ENCODE assay signal across 11 cellular contexts in the genomic region with DNA sequence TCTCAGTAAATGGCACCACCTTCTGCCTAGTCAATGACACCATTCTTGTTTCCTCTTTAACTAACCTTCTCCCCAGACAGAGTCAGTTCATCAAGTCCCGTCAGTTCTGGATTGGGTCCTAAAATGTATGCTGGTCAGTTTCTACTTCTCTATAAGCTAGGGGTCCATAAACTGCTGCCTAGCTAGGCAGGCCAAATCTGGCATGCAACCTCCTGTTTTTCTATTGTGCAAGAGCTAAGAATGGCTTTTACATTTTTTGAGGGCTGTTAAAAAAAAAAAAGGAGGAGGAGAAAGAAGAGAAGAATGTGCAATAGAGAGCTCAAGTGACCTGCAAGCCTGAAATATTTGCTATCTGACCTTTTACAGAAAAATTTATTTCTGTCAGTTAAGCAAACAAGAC. TPM values are rescaled to one million over a fixed set of nuclear protein-coding genes. Genes with fewer than 3 reads are reported as not detected.
DNase-seq lines count a peak whose midpoint lies in the region; ATAC-seq, FAIRE-seq and TF ChIP-seq lines count a peak whose summit lies in the region.
"Had no signal": no experiment of that assay in that cellular context is flagged by ENCODE, and none has a peak within 500 bp of the region (broad histone marks: within the 10 kb centered on the region; RNA-seq: fewer than 3 reads in every experiment).

No MANE protein-coding gene starts in this region.

- POLR2A ChIA-PET in CD8-positive, alpha-beta T cell (lab: Charles Lee) = no interaction called here

- no peak overlapping the region for H3K4me3 Mint-ChIP-seq in CD8-positive, alpha-beta T cell
- H3K4me3 Mint-ChIP-seq: T-helper 1 cell treated with Interleukin-12 subunit alpha and Interleukin-12 subunit beta and Interleukin-4 antibody, amounts not matched to agents 30 μg/mL and 1 μg/mL, for 36 hours had no signal

- CTCF ChIA-PET in CD8-positive, alpha-beta T cell (lab: Charles Lee) = interaction anchor here (0.7 to 1.5 kb wide), 2 partner anchors 99 to 113 kb away, joined by 3 to 4 read pairs; no protein-coding TSS in a partner anchor

- TF ChIP-seq POLR2A in transverse colon (IDR thresholded peaks at IDR 0.05) = no peak

- no peaks in the 10 kb centered on the region for H3K9me3 Mint-ChIP-seq in CD8-positive, alpha-beta T cell
- H3K9me3 Mint-ChIP-seq: T-helper 1 cell treated with Interleukin-12 subunit alpha and Interleukin-12 subunit beta and Interleukin-4 antibody, amounts not matched to agents 30 μg/mL and 1 μg/mL, for 36 hours had no signal

- no peaks in the 10 kb centered on the region for H3K27me3 Mint-ChIP-seq in CD8-positive, alpha-beta T cell (ENCODE audit: low read depth)

- H3K36me3 Mint-ChIP-seq in CD8-positive, alpha-beta T cell = no peaks in the 10 kb centered on the region

- H3K4me1 ChIP-seq in transverse colon = peaks cover 0 to 30% (median 13%) of the 10 kb centered on the region in 4 donors
- no peaks in the 10 kb centered on the region for H3K4me1 ChIP-seq in CD8-positive, alpha-beta T cell (ENCODE audit: insufficient read depth, low read length)

- WGBS in transverse colon (ENCODE audit: low coverage in 1 of 2), 2 donors = 40 to 74% methylated on average over 1 of the region's 1 CpG

- H3K27me3 ChIP-seq in brain microvascular endothelial cell (replicated peaks) (no peaks in the 10 kb centered on the region), transverse colon (no peaks in the 10 kb centered on the region)
- no peaks in the 10 kb centered on the region for H3K27me3 ChIP-seq in CD8-positive, alpha-beta T cell (ENCODE audit: insufficient read depth, low read length)

- DNase-seq in HTR-8/SVneo (ENCODE audit: insufficient read length, low spot score) = peak; percentile 80
- DNase-seq in brain microvascular endothelial cell = peak; percentile 35
- peak; percentile 33 for DNase-seq in kidney glomerular epithelial cell (lab: John Stamatoyannopoulos, UW)
- no peak for DNase-seq in transverse colon
- no peak for DNase-seq in CD8-positive, alpha-beta T cell
- no peak for DNase-seq in NCI-H2227 treated with DMSO at 0.1 percent for 48 hours (lab: John Stamatoyannopoulos, UW)
- DNase-seq: NCI-H2081; stimulated activated CD4-positive, alpha-beta T cell treated with anti-CD3 and anti-CD28 coated beads, Interleukin-4, amount 100 ng/mL, for 24 hours had no signal

- TF ChIP-seq EP300 in transverse colon (IDR thresholded peaks at IDR 0.05; ENCODE audit: low read depth) = no peak

- H3K27ac ChIP-seq in brain microvascular endothelial cell (no peak overlapping the region), transverse colon (peak overlapping the region; percentile 61 to 80 (median 69))
- H3K27ac ChIP-seq in CD8-positive, alpha-beta T cell (ENCODE audit: low read depth, low read length) = no peak overlapping the region

- in situ Hi-C loops in brain microvascular endothelial cell (cut with HindIII; ENCODE audit: low pct_ligation_motif_present, low sequenced_read_pairs) (no loop called here), transverse colon (cut with MboI; ENCODE audit: low pct_ligation_motif_present in 1 of 4, low pct_unique_long_range_greater_than_20kb in 1 of 4, low sequenced_read_pairs in 3 of 4) (no loop called here)

- FAIRE-seq in HTR-8/SVneo (lab: Jason Lieb, UNC) = peak; percentile 72

- H3K27ac Mint-ChIP-seq in CD8-positive, alpha-beta T cell = no peak overlapping the region
- H3K27ac Mint-ChIP-seq: T-helper 1 cell treated with Interleukin-12 subunit alpha and Interleukin-12 subunit beta and Interleukin-4 antibody, amounts not matched to agents 30 μg/mL and 1 μg/mL, for 36 hours had no signal

- no peaks in the 10 kb centered on the region for H3K9me3 ChIP-seq in transverse colon
- H3K9me3 ChIP-seq in CD8-positive, alpha-beta T cell (ENCODE audit: low read length) = no peaks in the 10 kb centered on the region

- H3K36me3 ChIP-seq in brain microvascular endothelial cell (replicated peaks) (no peaks in the 10 kb centered on the region), transverse colon (no peaks in the 10 kb centered on the region)
- no peaks in the 10 kb centered on the region for H3K36me3 ChIP-seq in CD8-positive, alpha-beta T cell (ENCODE audit: insufficient read depth, low read length)

- ATAC-seq in CD8-positive, alpha-beta T cell = no peak
- ATAC-seq in HG02610 (IDR thresholded peaks at IDR 0.05; ENCODE audit: unreplicated experiment) (no peak), HG03280 (IDR thresholded peaks at IDR 0.05; ENCODE audit: unreplicated experiment) (no peak)

- H3K4me3 ChIP-seq in brain microvascular endothelial cell (ENCODE audit: low read depth, low read length) (no peak overlapping the region), transverse colon (no peak overlapping the region)
- no peak overlapping the region for H3K4me3 ChIP-seq in CD8-positive, alpha-beta T cell (ENCODE audit: low read depth, low read length)

- TF ChIP-seq CTCF in brain microvascular endothelial cell (IDR thresholded peaks at IDR 0.05; ENCODE audit: low read depth, low read length, missing control alignments) = no peak
- no peak for TF ChIP-seq CTCF in transverse colon (IDR thresholded peaks at IDR 0.05)
- TF ChIP-seq CTCF in CD8-positive, alpha-beta T cell (IDR thresholded peaks at IDR 0.05) = no peak

- intact Hi-C loops in transverse colon (cut with DNase I; ENCODE audit: low total_unique reads) = loop anchor here (10.0 kb wide), 1 partner anchor 52 kb away; no protein-coding TSS in a partner anchor
- intact Hi-C loops in CD8-positive, alpha-beta T cell (cut with DNase I, micrococcal nuclease) = no loop called here

- no peaks in the 10 kb centered on the region for H3K4me1 Mint-ChIP-seq in CD8-positive, alpha-beta T cell (ENCODE audit: low read depth)

RNA-seq across cellular contexts. Expression of a gene that starts 6.4 kb away (rescaled TPM):
- total RNA-seq in transverse colon = 100 to 1,000 TPM in 3 of 4 donors, 10 to 100 TPM in 1; 70.3 to 255 (median 244) TPM
- 100 to 1,000 TPM; 126 to 129 TPM for total RNA-seq in CD8-positive, alpha-beta T cell

RNA-seq across cellular contexts. Expression of a gene that starts 56.0 kb away (rescaled TPM):
- 100 to 1,000 TPM in 1 of 4 donors, 10 to 100 TPM in 3; 24.4 to 121 (median 53.4) TPM for total RNA-seq in transverse colon
- total RNA-seq in CD8-positive, alpha-beta T cell = 10 to 100 TPM; 40.7 to 42.9 TPM

Comparison
In these comparisons a context has a peak if more than half of its experiments do, and no peak if none do; other contexts are left out.
1. DNase-seq: peak in HTR-8/SVneo (single experiment), brain microvascular endothelial cell (single experiment) and kidney glomerular epithelial cell (single experiment); none in transverse colon (single experiment), CD8-positive, alpha-beta T cell (0 of 7) and NCI-H2227 treated with DMSO at 0.1 percent for 48 hours (single experiment).
2. H3K27ac ChIP-seq: peak in transverse colon (4 of 4); none in brain microvascular endothelial cell (single experiment) and CD8-positive, alpha-beta T cell (single experiment).